In genomic region chr10:131174211-131174565, GRCh38 we compare ENCODE assay signal across 1 cellular context.
TF ChIP-seq lines count a peak whose summit lies in the region.

No MANE protein-coding gene starts in this region.

TF ChIP-seq in H1, 55 proteins besides CTCF, POLR2A, EP300 and RAD21 (continued from another document):
- TF ChIP-seq CHD7 (IDR thresholded peaks at IDR 0.05; ENCODE audit: insufficient replicate concordance, low read length): no peak
- TF ChIP-seq CHD1 (IDR thresholded peaks at IDR 0.05; ENCODE audit: low read depth, low read length): no peak
- TF ChIP-seq SIX5 (IDR thresholded peaks at IDR 0.05; ENCODE audit: low read depth, low read length): no peak
- no peak for TF ChIP-seq TCF12 (IDR thresholded peaks at IDR 0.05; ENCODE audit: low read depth, low read length)
- no peak for TF ChIP-seq ATF3 (IDR thresholded peaks at IDR 0.05; ENCODE audit: insufficient read depth, low read depth, low read length)
- no peak for TF ChIP-seq SAP30 (IDR thresholded peaks at IDR 0.05; ENCODE audit: insufficient read depth, insufficient replicate concordance, low read length)
- no peak for TF ChIP-seq EZH2 (IDR thresholded peaks at IDR 0.05; ENCODE audit: low read depth, low read length, severe bottlenecking)
- TF ChIP-seq POLR2AphosphoS5 (IDR thresholded peaks at IDR 0.05; ENCODE audit: low read depth, low read length): no peak
- no peak for TF ChIP-seq RFX5 (IDR thresholded peaks at IDR 0.05; ENCODE audit: borderline replicate concordance, low read depth, low read length)
- TF ChIP-seq RBBP5 (IDR thresholded peaks at IDR 0.05; ENCODE audit: borderline replicate concordance, low read depth, low read length): no peak
- TF ChIP-seq TBP (IDR thresholded peaks at IDR 0.05; ENCODE audit: low read depth, low read length): no peak
- no peak for TF ChIP-seq CBX8 (IDR thresholded peaks at IDR 0.05; ENCODE audit: borderline replicate concordance, low read depth, low read length)
